ENCODE assay signal across 1 cellular context in genomic region chr18:9609190-9609589, GRCh38.
TF ChIP-seq lines count a peak whose summit lies in the region.

No MANE protein-coding gene starts in this region.

TF ChIP-seq in A549, 52 proteins besides CTCF, POLR2A, EP300 and RAD21 (continued from another document):
- TF ChIP-seq REST (IDR thresholded peaks at IDR 0.05) (no peak), FOSB (CRISPR knock-in tag; IDR thresholded peaks at IDR 0.05) (no peak), KDM5A (IDR thresholded peaks at IDR 0.05) (no peak), ESRRA (IDR thresholded peaks at IDR 0.05; ENCODE audit: borderline replicate concordance, low read length) (no peak)
